ENCODE assay signal across 8 cellular contexts in genomic region chr5:177546262-177546741, GRCh38. TPM values are rescaled to one million over a fixed set of nuclear protein-coding genes. Genes with fewer than 3 reads are reported as not detected.
DNase-seq lines count a peak whose midpoint lies in the region; ATAC-seq and TF ChIP-seq lines count a peak whose summit lies in the region.

No MANE protein-coding gene starts in this region.

- intact Hi-C loops in activated CD4-positive, alpha-beta T cell treated with anti-CD3 and anti-CD28 coated beads, Interleukin-2, amount 10 ng/mL, durations not matched to agents 24 days and 14 days (cut with micrococcal nuclease) = no loop called here

- no peaks in the 10 kb centered on the region for H3K27me3 Mint-ChIP-seq in activated CD4-positive, alpha-beta T cell treated with anti-CD3 and anti-CD28 coated beads, Interleukin-2, amount 10 ng/mL, durations not matched to agents 24 days and 14 days

- TF ChIP-seq CTCF in HL-60 (IDR thresholded peaks at IDR 0.05; ENCODE audit: insufficient read depth, low read length) (no peak), gastroesophageal sphincter (IDR thresholded peaks at IDR 0.05) (no peak)

- peak overlapping the region; percentile 60 for H3K27ac ChIP-seq in HL-60 (replicated peaks)
- peak overlapping the region; percentile 77 to 97 (median 90) for H3K27ac ChIP-seq in gastroesophageal sphincter

- no peak overlapping the region for H3K4me3 Mint-ChIP-seq in activated CD4-positive, alpha-beta T cell treated with anti-CD3 and anti-CD28 coated beads, Interleukin-2, amount 10 ng/mL, durations not matched to agents 24 days and 14 days

- H3K36me3 Mint-ChIP-seq in activated CD4-positive, alpha-beta T cell treated with anti-CD3 and anti-CD28 coated beads, Interleukin-2, amount 10 ng/mL, durations not matched to agents 24 days and 14 days (ENCODE audit: low read depth) = peaks cover 15% of the 10 kb centered on the region

- peaks cover 11% of the 10 kb centered on the region for H3K4me1 Mint-ChIP-seq in activated CD4-positive, alpha-beta T cell treated with anti-CD3 and anti-CD28 coated beads, Interleukin-2, amount 10 ng/mL, durations not matched to agents 24 days and 14 days

- 20% methylated on average over 1 of the region's 1 CpG; no CpG with 5 or more reads in 1 of the 2 donors for WGBS in gastroesophageal sphincter (ENCODE audit: low coverage in 1 of 2), 2 donors

- no peaks in the 10 kb centered on the region for H3K27me3 ChIP-seq in HL-60 (ENCODE audit: insufficient read depth, poor library complexity, severe bottlenecking)
- H3K27me3 ChIP-seq in gastroesophageal sphincter = no peaks in the 10 kb centered on the region

- H3K36me3 ChIP-seq in gastroesophageal sphincter = peaks cover 0 to 3% of the 10 kb centered on the region in 2 donors

- peaks cover 9 to 81% (median 37%) of the 10 kb centered on the region in 3 donors for H3K4me1 ChIP-seq in gastroesophageal sphincter

- no peak overlapping the region for H3K4me3 ChIP-seq in HL-60 (replicated peaks; ENCODE audit: insufficient read depth, low read length)
- H3K4me3 ChIP-seq in gastroesophageal sphincter = no peak overlapping the region

- ATAC-seq in gastroesophageal sphincter = peak; percentile 90

- no peak for TF ChIP-seq EP300 in gastroesophageal sphincter (IDR thresholded peaks at IDR 0.05)

- H3K9me3 ChIP-seq in gastroesophageal sphincter = no peaks in the 10 kb centered on the region

- no peak overlapping the region for H3K27ac Mint-ChIP-seq in activated CD4-positive, alpha-beta T cell treated with anti-CD3 and anti-CD28 coated beads, Interleukin-2, amount 10 ng/mL, durations not matched to agents 24 days and 14 days

- peak in 1 of 2 experiments; percentile 65 for DNase-seq in HL-60 (ENCODE audit: low read depth in 1 of 2, low spot score in 1 of 2)
- peak; percentile 9 for DNase-seq in SKM-1 treated with dmso at 0.1 percent for 144 hours (lab: John Stamatoyannopoulos, UW; ENCODE audit: unreplicated experiment)
- DNase-seq in pulmonary artery endothelial cell (ENCODE audit: low read depth, low spot score) = peak; percentile 74
- no peak for DNase-seq in activated gamma-delta T cell treated with Interleukin-2 at 50 U/mL for 16 hours
- DNase-seq in activated CD4-positive, alpha-beta T cell treated with anti-CD3 and anti-CD28 coated beads, Interleukin-2, amount 10 ng/mL, durations not matched to agents 24 days and 14 days = no peak
- DNase-seq in stimulated activated CD4-positive, alpha-beta T cell treated with anti-CD3 and anti-CD28 coated beads, Interleukin-4, amount 100 ng/mL, for 1 hour = no peak
- DNase-seq in D341Med (ENCODE audit: low spot score) = no peak

- no peaks in the 10 kb centered on the region for H3K9me3 Mint-ChIP-seq in activated CD4-positive, alpha-beta T cell treated with anti-CD3 and anti-CD28 coated beads, Interleukin-2, amount 10 ng/mL, durations not matched to agents 24 days and 14 days

- no peak for TF ChIP-seq POLR2A in gastroesophageal sphincter (IDR thresholded peaks at IDR 0.05)

RNA-seq across cellular contexts. Expression of gene FAM193B, which starts 8.1 kb away (rescaled TPM):
- 10 to 100 TPM; 29.7 to 90.3 (median 44.5) TPM for total RNA-seq in gastroesophageal sphincter
- 10.7 and 13.5 TPM in 2 replicates for total RNA-seq in pulmonary artery endothelial cell
- total RNA-seq in activated CD4-positive, alpha-beta T cell treated with anti-CD3 and anti-CD28 coated beads, Interleukin-2, amount 10 ng/mL, durations not matched to agents 24 days and 14 days = 71.2 and 85.5 TPM in 2 replicates

RNA-seq across cellular contexts. Expression of gene DDX41, which starts 29.5 kb away (rescaled TPM):
- total RNA-seq in gastroesophageal sphincter = 10 to 100 TPM; 64.5 to 80.8 (median 68.5) TPM
- total RNA-seq in pulmonary artery endothelial cell = 107 and 135 TPM in 2 replicates
- 157 and 172 TPM in 2 replicates for total RNA-seq in activated CD4-positive, alpha-beta T cell treated with anti-CD3 and anti-CD28 coated beads, Interleukin-2, amount 10 ng/mL, durations not matched to agents 24 days and 14 days

RNA-seq across cellular contexts. Expression of gene DOK3, which starts 36.7 kb away (rescaled TPM):
- total RNA-seq in gastroesophageal sphincter (10 to 100 TPM in 1 of 4 donors, 1 to 10 TPM in 3; 6.1 to 16.6 (median 6.6) TPM), pulmonary artery endothelial cell (2.0 and 2.6 TPM in 2 replicates)
- total RNA-seq in activated CD4-positive, alpha-beta T cell treated with anti-CD3 and anti-CD28 coated beads, Interleukin-2, amount 10 ng/mL, durations not matched to agents 24 days and 14 days = 4.5 and 5.2 TPM in 2 replicates

RNA-seq across cellular contexts. Expression of gene TMED9, which starts 45.7 kb away (rescaled TPM):
- total RNA-seq in gastroesophageal sphincter (10 to 100 TPM; 50.9 to 86.4 (median 72.9) TPM), pulmonary artery endothelial cell (188 and 231 TPM in 2 replicates)
- 147 and 156 TPM in 2 replicates for total RNA-seq in activated CD4-positive, alpha-beta T cell treated with anti-CD3 and anti-CD28 coated beads, Interleukin-2, amount 10 ng/mL, durations not matched to agents 24 days and 14 days

RNA-seq across cellular contexts. Expression of gene PDLIM7, which starts 48.9 kb away (rescaled TPM):
- total RNA-seq in gastroesophageal sphincter (100 to 1,000 TPM; 336 to 863 (median 437) TPM), pulmonary artery endothelial cell (82.4 and 89.8 TPM in 2 replicates)
- total RNA-seq in activated CD4-positive, alpha-beta T cell treated with anti-CD3 and anti-CD28 coated beads, Interleukin-2, amount 10 ng/mL, durations not matched to agents 24 days and 14 days = 64.9 and 65.3 TPM in 2 replicates

Comparison
In these comparisons a context has a peak if more than half of its experiments do, and no peak if none do; other contexts are left out.
1. DNase-seq: peak in SKM-1 treated with dmso at 0.1 percent for 144 hours (single experiment) and pulmonary artery endothelial cell (single experiment); none in activated gamma-delta T cell treated with Interleukin-2 at 50 U/mL for 16 hours (single experiment), activated CD4-positive, alpha-beta T cell treated with anti-CD3 and anti-CD28 coated beads, Interleukin-2, amount 10 ng/mL, durations not matched to agents 24 days and 14 days (single experiment), stimulated activated CD4-positive, alpha-beta T cell treated with anti-CD3 and anti-CD28 coated beads, Interleukin-4, amount 100 ng/mL, for 1 hour (single experiment) and D341Med (single experiment).